1 cellular context compared by ENCODE assay signal in genomic region chr20:49479785-49480184, GRCh38.
TF ChIP-seq lines count a peak whose summit lies in the region.

No MANE protein-coding gene starts in this region.

TF ChIP-seq in HepG2, 621 proteins besides CTCF, POLR2A, EP300 and RAD21 (continued from another document):
- TF ChIP-seq ZNF761 (CRISPR knock-in tag; conservative IDR thresholded peaks at IDR 0.05) (no peak), SMAD3 (CRISPR knock-in tag; IDR thresholded peaks at IDR 0.05) (no peak), LBX2 (CRISPR knock-in tag; IDR thresholded peaks at IDR 0.05; ENCODE audit: borderline replicate concordance) (no peak), GATAD2A (CRISPR knock-in tag; IDR thresholded peaks at IDR 0.05) (0 out of 2 replicates have a peak, but pooled peaks have one; percentile 33), ZNF713 (CRISPR knock-in tag; IDR thresholded peaks at IDR 0.05) (no peak), MAFG (CRISPR knock-in tag; IDR thresholded peaks at IDR 0.05) (no peak), ZNF639 (CRISPR knock-in tag; conservative IDR thresholded peaks at IDR 0.05) (no peak), ZNF235 (CRISPR knock-in tag; IDR thresholded peaks at IDR 0.05; ENCODE audit: borderline replicate concordance) (no peak), ZNF484 (CRISPR knock-in tag; IDR thresholded peaks at IDR 0.05; ENCODE audit: borderline replicate concordance, low read depth) (no peak), CEBPG (CRISPR knock-in tag; IDR thresholded peaks at IDR 0.05) (peak; percentile 39; the same call in 1 of the 2 replicates)
